Comparison of ENCODE assay signal across 2 cellular contexts in genomic region chr20:31603822-31604566, GRCh38.
A peak's percentile ranks its signal among the peaks of the same experiment; 100 is the strongest.
TF ChIP-seq lines count a peak whose summit lies in the region.

No MANE protein-coding gene starts in this region.

TF ChIP-seq in GM23338, 12 proteins besides CTCF, POLR2A, EP300 and RAD21 (continued from another document):
- TF ChIP-seq NANOG (IDR thresholded peaks at IDR 0.05; ENCODE audit: borderline replicate concordance), result peak; percentile 40; the same call in 1 of the 2 replicates

TF ChIP-seq in SK-N-SH treated with all-trans-retinoic acid at 6 μM for 48 hours, 23 proteins besides CTCF, POLR2A, EP300 and RAD21 (continued from another document):
- TF ChIP-seq POU6F1 (CRISPR knock-in tag; IDR thresholded peaks at IDR 0.05; ENCODE audit: borderline replicate concordance, low read depth) (no peak), ZFP30 (CRISPR knock-in tag; IDR thresholded peaks at IDR 0.05) (no peak), PATZ1 (CRISPR knock-in tag; IDR thresholded peaks at IDR 0.05; ENCODE audit: borderline replicate concordance) (peak; percentile 91), OSR1 (CRISPR knock-in tag; IDR thresholded peaks at IDR 0.05) (no peak), SNAI2 (CRISPR knock-in tag; IDR thresholded peaks at IDR 0.05) (0 out of 2 replicates have a peak, but pooled peaks have one; percentile 12), ZFP3 (CRISPR knock-in tag; IDR thresholded peaks at IDR 0.05) (no peak; the same call in 1 of the 2 replicates), ZC3H10 (CRISPR knock-in tag; IDR thresholded peaks at IDR 0.05) (peak; percentile 55), RARB (CRISPR knock-in tag; IDR thresholded peaks at IDR 0.05) (peak; percentile 56; the same call in 1 of the 2 replicates), CREB5 (CRISPR knock-in tag; IDR thresholded peaks at IDR 0.05; ENCODE audit: low read depth) (peak; percentile 17; the same call in 1 of the 2 replicates)
